ENCODE assay signal across 1 cellular context in genomic region chr17:42098747-42099399, GRCh38.
TF ChIP-seq lines count a peak whose summit lies in the region.

No MANE protein-coding gene starts in this region.

TF ChIP-seq in WTC11, 78 proteins besides CTCF, POLR2A, EP300 and RAD21 (continued from another document):
- TF ChIP-seq ATF2 (CRISPR knock-in tag; IDR thresholded peaks at IDR 0.05; ENCODE audit: borderline replicate concordance, low read depth) (no peak), ZNF671 (CRISPR knock-in tag; IDR thresholded peaks at IDR 0.05) (no peak), SMAD4 (CRISPR knock-in tag; IDR thresholded peaks at IDR 0.05) (no peak), ZNF263 (CRISPR knock-in tag; IDR thresholded peaks at IDR 0.05; ENCODE audit: low read depth) (no peak), GABPB1 (CRISPR knock-in tag; IDR thresholded peaks at IDR 0.05) (no peak)
